8 cellular contexts compared by ENCODE assay signal in the genomic region with DNA sequence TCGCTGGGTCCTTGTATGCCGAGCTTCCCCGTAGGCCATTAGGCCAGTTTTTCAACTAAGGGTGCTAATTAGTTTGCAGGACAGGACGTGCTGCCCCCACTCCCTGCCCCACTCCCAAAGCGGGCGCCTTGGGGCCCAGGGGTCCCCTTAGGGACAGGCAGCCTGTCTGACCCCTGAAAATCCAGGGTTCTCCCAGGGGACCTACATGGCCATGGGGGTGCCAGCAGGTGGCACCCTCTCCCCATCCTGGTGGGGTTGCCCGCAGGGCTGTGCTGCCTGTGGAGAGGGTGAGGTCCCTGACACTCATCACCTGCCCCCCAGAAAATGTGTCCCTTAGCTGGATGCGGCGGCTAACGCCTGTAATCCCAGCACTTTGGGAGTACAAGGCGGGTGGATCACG. TPM values are rescaled to one million over a fixed set of nuclear protein-coding genes. Genes with fewer than 3 reads are reported as not detected.
DNase-seq lines count a peak whose midpoint lies in the region; ATAC-seq and TF ChIP-seq lines count a peak whose summit lies in the region.
"Had no signal": no experiment of that assay in that cellular context is flagged by ENCODE, and none has a peak within 500 bp of the region (broad histone marks: within the 10 kb centered on the region; RNA-seq: fewer than 3 reads in every experiment).

No MANE protein-coding gene starts in this region.

- DNase-seq in GM10248 (ENCODE audit: extremely low spot score) (peak; percentile 73), NCI-H1694 treated with DMSO at 0.1 percent for 48 hours (lab: John Stamatoyannopoulos, UW) (peak; percentile 36), heart left ventricle (peak in 1 of 5 donors; percentile 62), suprapubic skin (ENCODE audit: low spot score in 2 of 2) (no peak), SK-N-DZ (ENCODE audit: low spot score) (no peak)
- DNase-seq in activated effector memory CD4-positive, alpha-beta T cell treated with Interleukin-2 at 50 U/mL for 16 hours, result peak; percentile 17
- peak; percentile 36 for DNase-seq in stimulated activated CD4-positive, alpha-beta T cell treated with anti-CD3 and anti-CD28 coated beads, Interleukin-12 subunit alpha, Interleukin-12 subunit beta, amount 100 ng/mL, for 4 hours

- H3K4me1 ChIP-seq in heart left ventricle (no peaks in the 10 kb centered on the region), suprapubic skin (peaks cover 5% of the 10 kb centered on the region)

- H3K9me3 ChIP-seq in heart left ventricle (peaks cover 0 to 14% (median 3%) of the 10 kb centered on the region in 12 donors), suprapubic skin (peaks cover 6% of the 10 kb centered on the region)

- no peak for TF ChIP-seq POLR2A in heart left ventricle (IDR thresholded peaks at IDR 0.05)
- no peak for TF ChIP-seq POLR2A in suprapubic skin (IDR thresholded peaks at IDR 0.05)

- H3K4me3 ChIP-seq in heart left ventricle, result no peak overlapping the region
- no peak overlapping the region for H3K4me3 ChIP-seq in suprapubic skin
- H3K4me3 ChIP-seq: skin epidermis had no signal

- no peaks in the 10 kb centered on the region for H3K36me3 ChIP-seq in heart left ventricle
- no peaks in the 10 kb centered on the region for H3K36me3 ChIP-seq in suprapubic skin

- peak in 3 of 4 donors; percentile 71 to 80 (median 80) for ATAC-seq in heart left ventricle

- TF ChIP-seq EP300 in suprapubic skin (IDR thresholded peaks at IDR 0.05), result no peak

- peaks cover 0 to 18% (median 4%) of the 10 kb centered on the region in 9 donors for H3K27me3 ChIP-seq in heart left ventricle
- peaks cover 30% of the 10 kb centered on the region for H3K27me3 ChIP-seq in suprapubic skin

- intact Hi-C loops in heart left ventricle (cut with DNase I), result loop anchor here in 3 of 10 donors (1.0 to 5.0 kb wide), 3 partner anchors 85 to 90 kb away; a partner anchor contains a TSS

- POLR2A ChIA-PET in GM10248 (lab: Yijun Ruan, JAX), result no interaction called here

- H3K27ac ChIP-seq in heart left ventricle (no peak overlapping the region), suprapubic skin (no peak overlapping the region)
- H3K27ac ChIP-seq: skin epidermis had no signal

- CTCF ChIA-PET in GM10248 (lab: Yijun Ruan, JAX), result interaction anchor here (1.3 kb wide), 1 partner anchor 190 kb away, joined by 3 read pairs; no protein-coding TSS in a partner anchor

- TF ChIP-seq CTCF in GM10248 (IDR thresholded peaks at IDR 0.05; ENCODE audit: control extremely low read depth, extremely low read depth, low read depth, missing control alignments) (peak; percentile 53), heart left ventricle (IDR thresholded peaks at IDR 0.05) (peak; percentile 45 to 68 (median 60)), suprapubic skin (IDR thresholded peaks at IDR 0.05) (peak in 1 of 2 donors; percentile 35)

- 56 to 76% (median 63%) methylated on average over 11 to 12 of the region's 12 CpGs for WGBS in heart left ventricle, 4 donors
- WGBS in suprapubic skin, result 78% methylated on average over 10 of the region's 12 CpGs

RNA-seq across cellular contexts. Expression of a gene that starts 8.5 kb away (rescaled TPM):
- total RNA-seq in heart left ventricle (under 1 TPM in 1 of 9 donors, not detected in 8; 0.04 TPM), suprapubic skin (under 1 TPM in 2 of 4 donors, not detected in 2; 0.13 to 0.45 TPM)
- not detected for polyA plus RNA-seq in heart left ventricle
- 0.06 TPM in 1 of 2 replicates, not detected in the other for polyA plus RNA-seq in SK-N-DZ (2014; cell fraction: cytosol; rRNA removed)
- polyA plus RNA-seq in SK-N-DZ (2014; cell fraction: nucleus; rRNA removed), result 0.09 and 0.35 TPM in 2 replicates

RNA-seq across cellular contexts. Expression of a gene that starts 14.9 kb away (rescaled TPM):
- total RNA-seq in heart left ventricle, result 10 to 100 TPM; 24.1 to 52.0 (median 31.7) TPM
- 10 to 100 TPM; 31.5 to 80.2 TPM for polyA plus RNA-seq in heart left ventricle
- total RNA-seq in suprapubic skin, result 10 to 100 TPM; 11.5 to 14.6 (median 13.7) TPM
- 32.3 and 50.0 TPM in 2 replicates for polyA plus RNA-seq in SK-N-DZ (2014; cell fraction: cytosol; rRNA removed)
- 93.4 and 93.5 TPM in 2 replicates for polyA plus RNA-seq in SK-N-DZ (2014; cell fraction: nucleus; rRNA removed)

RNA-seq across cellular contexts. Expression of a gene that starts 51.1 kb away (rescaled TPM):
- total RNA-seq in heart left ventricle (10 to 100 TPM; 21.3 to 67.8 (median 33.6) TPM), suprapubic skin (10 to 100 TPM; 11.3 to 46.4 (median 37.9) TPM)
- 10 to 100 TPM; 22.6 to 36.8 TPM for polyA plus RNA-seq in heart left ventricle
- polyA plus RNA-seq in SK-N-DZ (2014; cell fraction: cytosol; rRNA removed), result 39.9 and 53.5 TPM in 2 replicates
- 53.5 and 73.3 TPM in 2 replicates for polyA plus RNA-seq in SK-N-DZ (2014; cell fraction: nucleus; rRNA removed)

Comparison
In these comparisons a context has a peak if more than half of its experiments do, and no peak if none do; other contexts are left out.
1. DNase-seq: peak in GM10248 (single experiment), NCI-H1694 treated with DMSO at 0.1 percent for 48 hours (single experiment), activated effector memory CD4-positive, alpha-beta T cell treated with Interleukin-2 at 50 U/mL for 16 hours (single experiment) and stimulated activated CD4-positive, alpha-beta T cell treated with anti-CD3 and anti-CD28 coated beads, Interleukin-12 subunit alpha, Interleukin-12 subunit beta, amount 100 ng/mL, for 4 hours (single experiment); none in suprapubic skin (0 of 2) and SK-N-DZ (single experiment).